ENCODE assay signal across 29 cellular contexts in genomic region chr2:150020221-150020620, GRCh38.
"Had no signal": no experiment of that assay in that cellular context is flagged by ENCODE, and none has a peak within 500 bp of the region (broad histone marks: within the 10 kb centered on the region; RNA-seq: fewer than 3 reads in every experiment).

No MANE protein-coding gene starts in this region.

- DNase-seq: activated B cell treated with CpG ODN at 0.5 μM for 24 hours; activated CD4-positive, alpha-beta memory T cell treated with anti-CD3 and anti-CD28 coated beads, Interleukin-2, amount 10 ng/mL, durations not matched to agents 7 days and 5 days; activated CD4-positive, alpha-beta T cell treated with anti-CD3 and anti-CD28 coated beads for 36 hours; activated CD4-positive, alpha-beta T cell treated with anti-CD3 and anti-CD28 coated beads, Interleukin-2, amount 10 ng/mL, durations not matched to agents 24 days and 14 days; activated CD8-positive, alpha-beta memory T cell treated with anti-CD3 and anti-CD28 coated beads, Interleukin-2, amount 50 U/mL, for 48 hours; activated gamma-delta T cell; activated naive CD4-positive, alpha-beta T cell; activated naive CD4-positive, alpha-beta T cell treated with anti-CD3 and anti-CD28 coated beads, Interleukin-2, amount 10 ng/mL, durations not matched to agents 7 days and 5 days; activated naive CD8-positive, alpha-beta T cell treated with anti-CD3 and anti-CD28 coated beads, Interleukin-2, amount 10 ng/mL, durations not matched to agents 7 days and 5 days; activated T-cell treated with anti-CD3 and anti-CD28 coated beads for 4 hours; activated T-cell treated with anti-CD3 and anti-CD28 coated beads, Interleukin-2, amount 50 U/mL, for 24 hours; activated T-cell treated with anti-CD3 and anti-CD28 coated beads, Interleukin-2, amount 50 U/mL, for 72 hours; brain microvascular endothelial cell; caudate nucleus; cortex of kidney; dermis blood vessel endothelial cell; effector CD8-positive, alpha-beta T cell; foreskin melanocyte; glutamatergic neuron; heart left ventricle; T-helper 1 cell; T-helper 17 cell; T1000; WERI-Rb-1 had no signal

- H3K4me3 Mint-ChIP-seq: activated B cell treated with CpG ODN at 0.5 μM for 24 hours; activated CD4-positive, alpha-beta memory T cell treated with anti-CD3 and anti-CD28 coated beads, Interleukin-2, amount 10 ng/mL, durations not matched to agents 7 days and 5 days; activated CD4-positive, alpha-beta T cell treated with anti-CD3 and anti-CD28 coated beads for 36 hours; activated CD4-positive, alpha-beta T cell treated with anti-CD3 and anti-CD28 coated beads, Interleukin-2, amount 10 ng/mL, durations not matched to agents 24 days and 14 days; activated naive CD4-positive, alpha-beta T cell treated with anti-CD3 and anti-CD28 coated beads, Interleukin-2, amount 10 ng/mL, durations not matched to agents 7 days and 5 days; activated naive CD8-positive, alpha-beta T cell treated with anti-CD3 and anti-CD28 coated beads, Interleukin-2, amount 10 ng/mL, durations not matched to agents 7 days and 5 days; activated T-cell treated with anti-CD3 and anti-CD28 coated beads, Interleukin-2, amount 50 U/mL, for 24 hours; activated T-cell treated with anti-CD3 and anti-CD28 coated beads, Interleukin-2, amount 50 U/mL, for 72 hours; T-helper 17 cell; T-helper 2 cell treated with Interferon-gamma antibody and Interleukin-4, amounts not matched to agents 5 μg/mL and 100 μg/mL, for 36 hours had no signal

- H3K9me3 Mint-ChIP-seq: activated B cell treated with CpG ODN at 0.5 μM for 24 hours; activated CD4-positive, alpha-beta memory T cell treated with anti-CD3 and anti-CD28 coated beads, Interleukin-2, amount 10 ng/mL, durations not matched to agents 7 days and 5 days; activated CD4-positive, alpha-beta T cell treated with anti-CD3 and anti-CD28 coated beads, Interleukin-2, amount 10 ng/mL, durations not matched to agents 24 days and 14 days; activated naive CD4-positive, alpha-beta T cell treated with anti-CD3 and anti-CD28 coated beads, Interleukin-2, amount 50 U/mL, for 72 hours; activated T-cell treated with anti-CD3 and anti-CD28 coated beads, Interleukin-2, amount 50 U/mL, for 24 hours; T-helper 2 cell treated with Interferon-gamma antibody and Interleukin-4, amounts not matched to agents 5 μg/mL and 100 μg/mL, for 36 hours had no signal

- H3K4me1 Mint-ChIP-seq: activated B cell treated with CpG ODN at 0.5 μM for 24 hours; activated CD4-positive, alpha-beta memory T cell treated with anti-CD3 and anti-CD28 coated beads, Interleukin-2, amount 10 ng/mL, durations not matched to agents 7 days and 5 days; activated CD4-positive, alpha-beta T cell treated with anti-CD3 and anti-CD28 coated beads for 36 hours; activated CD4-positive, alpha-beta T cell treated with anti-CD3 and anti-CD28 coated beads, Interleukin-2, amount 10 ng/mL, durations not matched to agents 24 days and 14 days; activated naive CD4-positive, alpha-beta T cell treated with anti-CD3 and anti-CD28 coated beads, Interleukin-2, amount 10 ng/mL, durations not matched to agents 7 days and 5 days; activated naive CD8-positive, alpha-beta T cell treated with anti-CD3 and anti-CD28 coated beads, Interleukin-2, amount 10 ng/mL, durations not matched to agents 7 days and 5 days; T-helper 17 cell had no signal

- ATAC-seq: activated CD4-positive, alpha-beta T cell treated with anti-CD3 and anti-CD28 coated beads for 36 hours; activated CD4-positive, CD25-positive, alpha-beta regulatory T cell treated with anti-CD3 and anti-CD28 coated beads, Interleukin-2, amount 50 U/mL, for 24 hours; activated naive CD4-positive, alpha-beta T cell treated with anti-CD3 and anti-CD28 coated beads, Interleukin-2, amount 50 U/mL, for 72 hours; activated T-cell treated with anti-CD3 and anti-CD28 coated beads, Interleukin-2, amount 50 U/mL, for 72 hours; heart left ventricle; T-helper 17 cell had no signal

- H3K27ac Mint-ChIP-seq: activated B cell treated with CpG ODN at 0.5 μM for 24 hours; activated CD4-positive, alpha-beta memory T cell treated with anti-CD3 and anti-CD28 coated beads, Interleukin-2, amount 10 ng/mL, durations not matched to agents 7 days and 5 days; activated CD4-positive, alpha-beta T cell treated with anti-CD3 and anti-CD28 coated beads for 36 hours; activated CD4-positive, alpha-beta T cell treated with anti-CD3 and anti-CD28 coated beads, Interleukin-2, amount 10 ng/mL, durations not matched to agents 24 days and 14 days; activated naive CD4-positive, alpha-beta T cell treated with anti-CD3 and anti-CD28 coated beads, Interleukin-2, amount 10 ng/mL, durations not matched to agents 7 days and 5 days; activated naive CD4-positive, alpha-beta T cell treated with anti-CD3 and anti-CD28 coated beads, Interleukin-2, amount 50 U/mL, for 72 hours; activated naive CD8-positive, alpha-beta T cell treated with anti-CD3 and anti-CD28 coated beads, Interleukin-2, amount 10 ng/mL, durations not matched to agents 7 days and 5 days; activated T-cell treated with anti-CD3 and anti-CD28 coated beads, Interleukin-2, amount 50 U/mL, for 24 hours; activated T-cell treated with anti-CD3 and anti-CD28 coated beads, Interleukin-2, amount 50 U/mL, for 72 hours; T-helper 17 cell; T-helper 2 cell treated with Interferon-gamma antibody and Interleukin-4, amounts not matched to agents 5 μg/mL and 100 μg/mL, for 36 hours had no signal

- H3K36me3 Mint-ChIP-seq: activated naive CD4-positive, alpha-beta T cell treated with anti-CD3 and anti-CD28 coated beads, Interleukin-2, amount 10 ng/mL, durations not matched to agents 7 days and 5 days; activated naive CD4-positive, alpha-beta T cell treated with anti-CD3 and anti-CD28 coated beads, Interleukin-2, amount 50 U/mL, for 72 hours; activated naive CD8-positive, alpha-beta T cell treated with anti-CD3 and anti-CD28 coated beads, Interleukin-2, amount 10 ng/mL, durations not matched to agents 7 days and 5 days had no signal

- H3K4me3 ChIP-seq: ascending aorta, esophagus muscularis mucosa, heart left ventricle had no signal

- H3K27me3 Mint-ChIP-seq: activated B cell treated with CpG ODN at 0.5 μM for 24 hours; activated CD4-positive, alpha-beta memory T cell treated with anti-CD3 and anti-CD28 coated beads, Interleukin-2, amount 10 ng/mL, durations not matched to agents 7 days and 5 days; activated CD4-positive, alpha-beta T cell treated with anti-CD3 and anti-CD28 coated beads for 36 hours; activated CD4-positive, alpha-beta T cell treated with anti-CD3 and anti-CD28 coated beads, Interleukin-2, amount 10 ng/mL, durations not matched to agents 24 days and 14 days; activated naive CD4-positive, alpha-beta T cell treated with anti-CD3 and anti-CD28 coated beads, Interleukin-2, amount 10 ng/mL, durations not matched to agents 7 days and 5 days; activated naive CD8-positive, alpha-beta T cell treated with anti-CD3 and anti-CD28 coated beads, Interleukin-2, amount 10 ng/mL, durations not matched to agents 7 days and 5 days; activated T-cell treated with anti-CD3 and anti-CD28 coated beads, Interleukin-2, amount 50 U/mL, for 24 hours; T-helper 17 cell had no signal
